ENCODE assay signal across 15 cellular contexts in the genomic region with DNA sequence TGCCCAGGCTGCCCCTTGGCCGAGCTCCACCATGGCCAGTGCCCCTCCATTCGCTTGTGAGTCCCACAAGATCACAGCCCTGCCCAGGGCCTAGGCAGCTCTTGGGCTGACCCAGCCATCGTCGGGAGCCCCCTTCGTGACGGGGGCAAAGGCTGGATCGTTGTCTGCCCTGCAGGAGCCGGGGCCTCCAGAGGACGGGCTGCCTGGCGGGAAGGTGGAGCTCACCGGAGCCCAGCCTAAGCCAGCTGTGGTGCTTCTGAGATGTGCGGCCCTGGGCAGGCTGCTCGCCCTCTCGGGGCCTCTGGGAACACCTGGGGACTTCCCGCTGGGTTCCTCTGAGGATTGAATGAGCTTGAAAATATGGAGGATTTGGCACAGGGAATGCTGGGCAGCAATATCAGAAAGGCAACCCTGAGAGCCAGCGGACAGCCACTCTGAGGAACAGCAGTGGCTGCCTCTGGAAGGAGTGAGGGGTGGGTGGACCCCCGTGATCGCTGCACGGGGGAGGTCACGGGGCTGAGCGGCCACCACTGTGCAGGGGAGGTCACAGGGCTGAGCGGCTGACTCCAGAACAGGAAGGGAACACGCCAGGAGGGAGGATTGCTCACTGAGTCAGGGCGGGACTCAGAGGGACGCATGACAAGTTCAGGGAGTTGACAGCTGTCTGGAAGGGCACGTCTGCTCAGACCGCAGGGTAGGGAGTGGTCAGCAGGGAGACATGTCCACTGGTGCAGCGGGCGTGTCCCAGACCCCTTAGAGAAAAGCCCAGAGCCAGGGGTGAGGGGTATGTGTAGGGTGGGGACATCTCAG. TPM values are rescaled to one million over a fixed set of nuclear protein-coding genes. Genes with fewer than 3 reads are reported as not detected.
DNase-seq lines count a peak whose midpoint lies in the region; ATAC-seq, FAIRE-seq and TF ChIP-seq lines count a peak whose summit lies in the region.
"Had no signal": no experiment of that assay in that cellular context is flagged by ENCODE, and none has a peak within 500 bp of the region (broad histone marks: within the 10 kb centered on the region; RNA-seq: fewer than 3 reads in every experiment).

No MANE protein-coding gene starts in this region.

- no peaks in the 10 kb centered on the region for H4K20me1 ChIP-seq in BLaER1 treated with 17β-estradiol and CSF1 and Interleukin-3, amounts not matched to agents 10 nM and 100 nM
- no peaks in the 10 kb centered on the region for H4K20me1 ChIP-seq in IMR-90 (ENCODE audit: insufficient read depth, low read length)

- H3K23ac ChIP-seq in IMR-90 (ENCODE audit: low read depth, low read length), result no peak overlapping the region

- H2BK20ac ChIP-seq in IMR-90 (ENCODE audit: low read depth, low read length), result no peak overlapping the region

- H2BK15ac ChIP-seq in IMR-90 (ENCODE audit: low read depth, low read length), result no peak overlapping the region

- H3K18ac ChIP-seq in IMR-90 (ENCODE audit: low read depth, low read length), result no peak overlapping the region

- CTCF ChIA-PET in IMR-90 (lab: Yijun Ruan, JAX) (no interaction called here), activated B cell treated with CpG ODN at 0.5 μM for 24 hours (lab: Charles Lee) (no interaction called here)

- no TSS peak for BruUV-seq in IMR-90 (replicated peaks; lab: Mats Ljungman, UMichigan)

- H3K14ac ChIP-seq in IMR-90 (replicated peaks; ENCODE audit: low read depth, low read length), result no peak overlapping the region

- H2AK5ac ChIP-seq in IMR-90 (ENCODE audit: low read depth, low read length), result no peak overlapping the region

- H2AK9ac ChIP-seq in IMR-90 (replicated peaks; ENCODE audit: low read depth, low read length, poor library complexity), result peak overlapping the region; percentile 16

- 19% methylated on average over 13 of the region's 29 CpGs; no CpG with 5 or more reads in 1 of the 2 experiments for WGBS in IMR-90 (ENCODE audit: extremely low coverage in 2 of 2, insufficient read length in 1 of 2), 2 experiments

- no peak overlapping the region for H2BK120ac ChIP-seq in IMR-90 (ENCODE audit: low read depth, low read length)

- H4K5ac ChIP-seq in IMR-90 (ENCODE audit: low read depth, low read length), result no peak overlapping the region

- intact Hi-C loops in IMR-90 (cut with micrococcal nuclease) (no loop called here), activated B cell treated with CpG ODN at 0.5 μM for 24 hours (cut with micrococcal nuclease) (loop anchor here (1.0 kb wide), 1 partner anchor 21 kb away; the partner anchor contains the start of gene WRAP73), lower lobe of right lung (cut with DNase I) (no loop called here)

- no peaks in the 10 kb centered on the region for H3K27me3 Mint-ChIP-seq in activated B cell treated with CpG ODN at 0.5 μM for 24 hours

- POLR2A ChIA-PET in IMR-90 (lab: Charles Lee; ENCODE audit: unreplicated experiment) (no interaction called here), activated B cell treated with CpG ODN at 0.5 μM for 24 hours (lab: Charles Lee) (interaction anchor here (0.9 kb wide), 1 partner anchor 17 kb away, joined by 3 read pairs; no protein-coding TSS in a partner anchor)

- peak overlapping the region; percentile 32 for H2AFZ ChIP-seq in IMR-90 (replicated peaks; ENCODE audit: low read length, poor library complexity)

- H3K4me3 Mint-ChIP-seq in activated B cell treated with CpG ODN at 0.5 μM for 24 hours, result no peak overlapping the region

- DNase-seq in IMR-90, result no peak
- DNase-seq in activated B cell treated with CpG ODN at 0.5 μM for 24 hours, result no peak
- DNase-seq in lower lobe of right lung, result peak; percentile 50
- no peak for DNase-seq in urothelium cell line (ENCODE audit: low spot score)
- no peak for DNase-seq in DMS153 (lab: John Stamatoyannopoulos, UW)
- DNase-seq in NCI-H1436 treated with DMSO at 0.1 percent for 48 hours (lab: John Stamatoyannopoulos, UW), result no peak
- DNase-seq: activated CD4-positive, alpha-beta T cell treated with anti-CD3 and anti-CD28 coated beads for 1 hour; NCI-H526 treated with DMSO at 0.1 percent for 48 hours; stimulated activated CD4-positive, alpha-beta T cell treated with anti-CD3 and anti-CD28 coated beads, Interleukin-1b, Interleukin-23, amount 100 ng/mL, for 48 hours; stimulated activated naive CD4-positive, alpha-beta T cell treated with Interleukin-2 at 50 U/mL for 16 hours had no signal

- dilution Hi-C loops in IMR-90 (cut with HindIII; ENCODE audit: low sequenced_read_pairs, unreplicated experiment), result no loop called here

- no peaks in the 10 kb centered on the region for H3K79me1 ChIP-seq in IMR-90 (ENCODE audit: low read depth in 1 of 2, low read length in 2 of 2)

- no peaks in the 10 kb centered on the region for H3K9me3 ChIP-seq in BLaER1 treated with 17β-estradiol and CSF1 and Interleukin-3, amounts not matched to agents 10 nM and 100 nM (replicated peaks in 1 of 11)
- H3K9me3 ChIP-seq in IMR-90 (ENCODE audit: control insufficient read depth, insufficient read depth, low read length), result no peaks in the 10 kb centered on the region
- no peaks in the 10 kb centered on the region for H3K9me3 ChIP-seq in lower lobe of right lung
- H3K9me3 ChIP-seq: body of pancreas had no signal

- in situ Hi-C loops in IMR-90 (cut with MboI; ENCODE audit: low sequenced_read_pairs), result no loop called here

- no peak overlapping the region for H3K4me3 ChIP-seq in BLaER1 treated with 17β-estradiol and CSF1 and Interleukin-3, amounts not matched to agents 10 nM and 100 nM
- no peak overlapping the region for H3K4me3 ChIP-seq in IMR-90 (ENCODE audit: insufficient read depth, low read depth, low read length)
- H3K4me3 ChIP-seq in lower lobe of right lung, result no peak overlapping the region
- H3K4me3 ChIP-seq: body of pancreas, lung had no signal

- no peak for FAIRE-seq in urothelium cell line (lab: Jason Lieb, UNC)
- FAIRE-seq: G401.6 had no signal

- H3K56ac ChIP-seq in IMR-90 (ENCODE audit: extremely low read depth, insufficient read depth, low read length), result no peak overlapping the region

- TF ChIP-seq CTCF in IMR-90 (conservative IDR thresholded peaks at IDR 0.05; ENCODE audit: low read depth, low read length) (no peak), activated B cell treated with CpG ODN at 0.5 μM for 24 hours (IDR thresholded peaks at IDR 0.05) (no peak), lower lobe of right lung (IDR thresholded peaks at IDR 0.05) (no peak)

- H3K4me2 ChIP-seq in BLaER1 treated with 17β-estradiol and CSF1 and Interleukin-3, amounts not matched to agents 10 nM and 100 nM, result peak overlapping the region; percentile 59 to 96 (median 88)
- no peak overlapping the region for H3K4me2 ChIP-seq in IMR-90 (ENCODE audit: low read depth, low read length)

- TF ChIP-seq RAD21 in IMR-90 (IDR thresholded peaks at IDR 0.05; ENCODE audit: low read length), result no peak

- H3K27me3 ChIP-seq in BLaER1 treated with 17β-estradiol and CSF1 and Interleukin-3, amounts not matched to agents 10 nM and 100 nM, result no peaks in the 10 kb centered on the region
- H3K27me3 ChIP-seq in IMR-90 (ENCODE audit: control insufficient read depth, insufficient read depth, low read length) (peaks cover 26% of the 10 kb centered on the region; the same call in 1 of the 2 replicates), lower lobe of right lung (ENCODE audit: low read depth) (peaks cover 6% of the 10 kb centered on the region)
- H3K27me3 ChIP-seq: body of pancreas had no signal

- peak overlapping the region in 9 of 11 experiments; percentile 4 to 51 (median 48); a peak in 16 of 22 replicates for H3K9ac ChIP-seq in BLaER1 treated with 17β-estradiol and CSF1 and Interleukin-3, amounts not matched to agents 10 nM and 100 nM
- no peak overlapping the region for H3K9ac ChIP-seq in IMR-90 (ENCODE audit: low read depth, low read length)

- no peak for TF ChIP-seq POLR2A in IMR-90 (IDR thresholded peaks at IDR 0.05; ENCODE audit: low read depth, low read length)

- no peak overlapping the region for H4K8ac ChIP-seq in IMR-90 (ENCODE audit: low read depth in 2 of 2, low read length in 2 of 2)

- H3K4me1 ChIP-seq in BLaER1 treated with 17β-estradiol and CSF1 and Interleukin-3, amounts not matched to agents 10 nM and 100 nM, result peaks cover 90 to 100% (median 100%) of the 10 kb centered on the region in 10 experiments
- H3K4me1 ChIP-seq in IMR-90 (ENCODE audit: control insufficient read depth, insufficient read depth, low read length), result no peaks in the 10 kb centered on the region
- peaks cover 17% of the 10 kb centered on the region for H3K4me1 ChIP-seq in lower lobe of right lung

- H3K36me3 ChIP-seq in BLaER1 treated with 17β-estradiol and CSF1 and Interleukin-3, amounts not matched to agents 10 nM and 100 nM, result no peaks in the 10 kb centered on the region
- H3K36me3 ChIP-seq in IMR-90 (ENCODE audit: control insufficient read depth, insufficient read depth, low read length) (no peaks in the 10 kb centered on the region), lower lobe of right lung (no peaks in the 10 kb centered on the region)

- no peak overlapping the region for H3K4ac ChIP-seq in IMR-90 (ENCODE audit: low read depth, low read length)

- no peaks in the 10 kb centered on the region for H3K9me3 Mint-ChIP-seq in activated B cell treated with CpG ODN at 0.5 μM for 24 hours

- no peaks in the 10 kb centered on the region for H3K9me1 ChIP-seq in IMR-90 (ENCODE audit: insufficient read depth, low read length)

- no peak overlapping the region for H2BK5ac ChIP-seq in IMR-90 (ENCODE audit: low read depth, low read length, poor library complexity, severe bottlenecking)

- H3K36me3 Mint-ChIP-seq in activated B cell treated with CpG ODN at 0.5 μM for 24 hours (ENCODE audit: low read depth), result no peaks in the 10 kb centered on the region

- H3K27ac ChIP-seq in BLaER1 treated with 17β-estradiol and CSF1 and Interleukin-3, amounts not matched to agents 10 nM and 100 nM, result peak overlapping the region in 9 of 11 experiments; percentile 43 to 100 (median 86); a peak in 16 of 22 replicates
- H3K27ac ChIP-seq in IMR-90 (ENCODE audit: insufficient read depth, low read length) (no peak overlapping the region), lower lobe of right lung (no peak overlapping the region)
- H3K27ac ChIP-seq: body of pancreas had no signal

- H4K91ac ChIP-seq in IMR-90 (ENCODE audit: insufficient read depth, low read depth, low read length), result no peak overlapping the region

- no peak for ATAC-seq in IMR-90 (ENCODE audit: low read depth)
- ATAC-seq in activated B cell treated with CpG ODN at 0.5 μM for 24 hours (ENCODE audit: low read depth), result no peak
- ATAC-seq in lower lobe of right lung, result no peak
- no peak for ATAC-seq in HG03039 (IDR thresholded peaks at IDR 0.05; ENCODE audit: unreplicated experiment)
- ATAC-seq: body of pancreas had no signal

- H3K27ac Mint-ChIP-seq in activated B cell treated with CpG ODN at 0.5 μM for 24 hours, result peak overlapping the region; percentile 30

- peaks cover 66% of the 10 kb centered on the region for H3K4me1 Mint-ChIP-seq in activated B cell treated with CpG ODN at 0.5 μM for 24 hours

RNA-seq across cellular contexts. Expression of gene TP73, which starts 19.3 kb away (rescaled TPM):
- total RNA-seq in IMR-90 (2012; rRNA removed) (not detected in 2 replicates), activated B cell treated with CpG ODN at 0.5 μM for 24 hours (2.1 and 2.6 TPM in 2 replicates), lower lobe of right lung (3.6 TPM)
- polyA plus RNA-seq in IMR-90 (2012; rRNA removed), result 0.10 TPM in 1 of 2 replicates, not detected in the other
- 0.03 TPM in 1 of 2 replicates, not detected in the other for polyA plus RNA-seq in IMR-90 (2012; cell fraction: cytosol; rRNA removed)
- polyA plus RNA-seq in IMR-90 (2012; cell fraction: nucleus; rRNA removed; ENCODE audit: low replicate concordance), result 0.10 and 0.16 TPM in 2 replicates

RNA-seq across cellular contexts. Expression of gene WRAP73, which starts 21.7 kb away (rescaled TPM):
- total RNA-seq in IMR-90 (2012; rRNA removed) (9.2 and 10.8 TPM in 2 replicates), activated B cell treated with CpG ODN at 0.5 μM for 24 hours (27.0 and 30.1 TPM in 2 replicates), lower lobe of right lung (22.5 TPM)
- 23.6 and 24.4 TPM in 2 replicates for polyA plus RNA-seq in IMR-90 (2012; rRNA removed)
- polyA plus RNA-seq in IMR-90 (2012; cell fraction: cytosol; rRNA removed), result 14.9 and 26.0 TPM in 2 replicates
- polyA plus RNA-seq in IMR-90 (2012; cell fraction: nucleus; rRNA removed; ENCODE audit: low replicate concordance), result 70.7 and 108 TPM in 2 replicates

RNA-seq across cellular contexts. Expression of gene TPRG1L, which starts 46.8 kb away (rescaled TPM):
- total RNA-seq in IMR-90 (2012; rRNA removed), result 25.3 and 25.6 TPM in 2 replicates
- polyA plus RNA-seq in IMR-90 (2012; rRNA removed), result 38.1 and 39.5 TPM in 2 replicates
- polyA plus RNA-seq in IMR-90 (2012; cell fraction: cytosol; rRNA removed), result 33.5 and 37.2 TPM in 2 replicates
- polyA plus RNA-seq in IMR-90 (2012; cell fraction: nucleus; rRNA removed; ENCODE audit: low replicate concordance), result 11.6 and 15.3 TPM in 2 replicates
- total RNA-seq in activated B cell treated with CpG ODN at 0.5 μM for 24 hours, result 26.5 and 27.0 TPM in 2 replicates
- total RNA-seq in lower lobe of right lung, result 46.1 TPM

Comparison
In these comparisons a context has a peak if more than half of its experiments do, and no peak if none do; other contexts are left out.
1. H3K27ac ChIP-seq: peak in BLaER1 treated with 17β-estradiol and CSF1 and Interleukin-3, amounts not matched to agents 10 nM and 100 nM (9 of 11); none in IMR-90 (single experiment) and lower lobe of right lung (single experiment).